In genomic region chr1:116485976-116486375, GRCh38 we compare ENCODE assay signal across 8 cellular contexts.
"Had no signal": no experiment of that assay in that cellular context is flagged by ENCODE, and none has a peak within 500 bp of the region (broad histone marks: within the 10 kb centered on the region; RNA-seq: fewer than 3 reads in every experiment).

No MANE protein-coding gene starts in this region.

- H3K36me3 Mint-ChIP-seq: activated naive CD4-positive, alpha-beta T cell treated with anti-CD3 and anti-CD28 coated beads, Interleukin-2, amount 50 U/mL, for 72 hours had no signal

- H3K27me3 ChIP-seq: breast epithelium, dorsolateral prefrontal cortex, ovary, sigmoid colon, stomach had no signal

- H3K4me3 Mint-ChIP-seq: neural crest cell; T-helper 2 cell treated with Interferon-gamma antibody and Interleukin-4, amounts not matched to agents 5 μg/mL and 100 μg/mL, for 36 hours had no signal

- H3K4me3 ChIP-seq: breast epithelium, dorsolateral prefrontal cortex, ovary, sigmoid colon, stomach had no signal

- H3K9me3 Mint-ChIP-seq: activated naive CD4-positive, alpha-beta T cell treated with anti-CD3 and anti-CD28 coated beads, Interleukin-2, amount 50 U/mL, for 72 hours; neural crest cell; T-helper 2 cell treated with Interferon-gamma antibody and Interleukin-4, amounts not matched to agents 5 μg/mL and 100 μg/mL, for 36 hours had no signal

- H3K27ac Mint-ChIP-seq: T-helper 2 cell treated with Interferon-gamma antibody and Interleukin-4, amounts not matched to agents 5 μg/mL and 100 μg/mL, for 36 hours had no signal

- H3K36me3 ChIP-seq: breast epithelium, ovary, sigmoid colon, stomach had no signal

- H3K27ac ChIP-seq: ovary, sigmoid colon had no signal

- H3K9me3 ChIP-seq: breast epithelium, ovary, sigmoid colon, stomach had no signal
